In genomic region chr9:126435626-126436025, GRCh38 we compare ENCODE assay signal across 21 cellular contexts.
"Had no signal": no experiment of that assay in that cellular context is flagged by ENCODE, and none has a peak within 500 bp of the region (broad histone marks: within the 10 kb centered on the region; RNA-seq: fewer than 3 reads in every experiment).

No MANE protein-coding gene starts in this region.

- H3K4me3 ChIP-seq: colonic mucosa, gastroesophageal sphincter, hepatocyte, right atrium auricular region, SK-N-MC, spleen, thyroid gland, upper lobe of right lung had no signal

- H3K4me1 ChIP-seq: colonic mucosa, right atrium auricular region, upper lobe of right lung had no signal

- DNase-seq: activated CD4-positive, alpha-beta T cell treated with anti-CD3 and anti-CD28 coated beads for 4 hours; activated CD4-positive, alpha-beta T cell treated with anti-CD3 and anti-CD28 coated beads, Interleukin-2, amount 50 U/mL, for 4 hours; activated CD8-positive, alpha-beta memory T cell treated with anti-CD3 and anti-CD28 coated beads for 24 hours; activated gamma-delta T cell treated with Interleukin-2 at 50 U/mL for 16 hours; activated naive CD4-positive, alpha-beta T cell treated with anti-CD3 and anti-CD28 coated beads, Interleukin-2, amount 50 U/mL, for 16 hours; activated T-cell treated with anti-CD3 and anti-CD28 coated beads, Interleukin-2, amount 50 U/mL, for 24 hours; amniotic stem cell; colonic mucosa; effector memory CD8-positive, alpha-beta T cell; erythroblast; naive B cell; occipital lobe; spleen; thyroid gland; upper lobe of right lung had no signal

- H3K36me3 ChIP-seq: colonic mucosa, right atrium auricular region, thyroid gland, upper lobe of right lung had no signal

- FAIRE-seq: astrocyte, keratinocyte had no signal

- H3K27ac ChIP-seq: colonic mucosa, gastroesophageal sphincter, hepatocyte, right atrium auricular region, SK-N-MC, thyroid gland, upper lobe of right lung had no signal

- H3K9me3 ChIP-seq: colonic mucosa, gastroesophageal sphincter, right atrium auricular region, spleen, thyroid gland, upper lobe of right lung had no signal

- H3K27me3 ChIP-seq: colonic mucosa, gastroesophageal sphincter, hepatocyte, right atrium auricular region, spleen, thyroid gland, upper lobe of right lung had no signal

- ATAC-seq: effector memory CD8-positive, alpha-beta T cell; gastroesophageal sphincter; upper lobe of right lung had no signal
